ENCODE assay signal across 15 cellular contexts in the genomic region with DNA sequence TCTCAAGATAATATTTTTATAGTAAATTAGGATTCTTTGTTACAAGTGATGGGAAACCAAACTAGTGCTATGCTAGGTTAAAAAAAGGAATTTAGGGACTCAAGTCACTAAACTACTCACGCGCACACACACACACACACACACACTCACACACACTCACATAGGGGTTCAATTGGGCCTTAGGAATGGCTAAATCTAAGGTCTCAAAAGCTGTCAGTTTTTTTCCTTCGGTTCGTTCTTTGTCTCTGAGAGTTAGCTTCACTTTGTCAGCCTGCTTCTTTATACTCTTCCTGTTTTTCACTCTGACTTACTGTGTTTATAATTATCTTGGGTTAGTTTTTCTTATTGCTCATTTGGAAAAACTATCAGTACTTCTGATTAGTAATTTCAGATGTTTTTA.
DNase-seq lines count a peak whose midpoint lies in the region; ATAC-seq and TF ChIP-seq lines count a peak whose summit lies in the region.
"Had no signal": no experiment of that assay in that cellular context is flagged by ENCODE, and none has a peak within 500 bp of the region (broad histone marks: within the 10 kb centered on the region; RNA-seq: fewer than 3 reads in every experiment).

No MANE protein-coding gene starts in this region.

- peaks cover 2% of the 10 kb centered on the region for H3K4me1 Mint-ChIP-seq in T-helper 1 cell treated with Interleukin-12 subunit alpha and Interleukin-12 subunit beta and Interleukin-4 antibody, amounts not matched to agents 30 μg/mL and 1 μg/mL, for 36 hours (ENCODE audit: low read depth)
- H3K4me1 Mint-ChIP-seq in activated naive CD8-positive, alpha-beta T cell treated with anti-CD3 and anti-CD28 coated beads, Interleukin-2, amount 10 ng/mL, durations not matched to agents 7 days and 5 days = peaks cover 2% of the 10 kb centered on the region
- peaks cover 12% of the 10 kb centered on the region for H3K4me1 Mint-ChIP-seq in CD14-positive monocyte

- DNase-seq in T-helper 1 cell (no peak), left lung (no peak), suprapubic skin (ENCODE audit: low spot score in 2 of 2) (no peak), caudate nucleus (lab: John Stamatoyannopoulos, UW) (no peak), CD14-positive monocyte (ENCODE audit: low spot score) (no peak)
- DNase-seq in activated naive CD8-positive, alpha-beta T cell treated with anti-CD3 and anti-CD28 coated beads, Interleukin-2, amount 10 ng/mL, durations not matched to agents 7 days and 5 days = no peak
- DNase-seq: activated CD4-positive, alpha-beta T cell treated with anti-CD3 and anti-CD28 coated beads for 4 hours; kidney; NCI-H446; posterior cingulate gyrus; upper lobe of left lung had no signal

- POLR2A ChIA-PET in activated naive CD8-positive, alpha-beta T cell treated with anti-CD3 and anti-CD28 coated beads, Interleukin-2, amount 10 ng/mL, durations not matched to agents 7 days and 5 days (lab: Charles Lee) = no interaction called here

- peaks cover 0 to 3% of the 10 kb centered on the region in 2 donors for H3K9me3 ChIP-seq in left lung
- H3K9me3 ChIP-seq in suprapubic skin = no peaks in the 10 kb centered on the region
- H3K9me3 ChIP-seq: upper lobe of left lung had no signal

- ATAC-seq in activated naive CD8-positive, alpha-beta T cell treated with anti-CD3 and anti-CD28 coated beads, Interleukin-2, amount 10 ng/mL, durations not matched to agents 7 days and 5 days (ENCODE audit: low read depth) = no peak
- ATAC-seq in left lung (peak; percentile 38), GM19351 (IDR thresholded peaks at IDR 0.05; ENCODE audit: unreplicated experiment) (no peak)
- ATAC-seq: A549 had no signal

- peaks cover 5% of the 10 kb centered on the region for H3K36me3 Mint-ChIP-seq in T-helper 1 cell treated with Interleukin-12 subunit alpha and Interleukin-12 subunit beta and Interleukin-4 antibody, amounts not matched to agents 30 μg/mL and 1 μg/mL, for 36 hours (ENCODE audit: low read depth)
- H3K36me3 Mint-ChIP-seq in activated naive CD8-positive, alpha-beta T cell treated with anti-CD3 and anti-CD28 coated beads, Interleukin-2, amount 10 ng/mL, durations not matched to agents 7 days and 5 days = peaks cover 10% of the 10 kb centered on the region
- peaks cover 0 to 6% of the 10 kb centered on the region in 2 donors for H3K36me3 Mint-ChIP-seq in CD14-positive monocyte

- peak overlapping the region; percentile 32 for H3K27ac Mint-ChIP-seq in T-helper 1 cell treated with Interleukin-12 subunit alpha and Interleukin-12 subunit beta and Interleukin-4 antibody, amounts not matched to agents 30 μg/mL and 1 μg/mL, for 36 hours
- peak overlapping the region; percentile 4 for H3K27ac Mint-ChIP-seq in activated naive CD8-positive, alpha-beta T cell treated with anti-CD3 and anti-CD28 coated beads, Interleukin-2, amount 10 ng/mL, durations not matched to agents 7 days and 5 days
- H3K27ac Mint-ChIP-seq in CD14-positive monocyte = peak overlapping the region in 3 of 7 donors; percentile 73 to 89 (median 82)

- no peaks in the 10 kb centered on the region for H3K27me3 Mint-ChIP-seq in T-helper 1 cell treated with Interleukin-12 subunit alpha and Interleukin-12 subunit beta and Interleukin-4 antibody, amounts not matched to agents 30 μg/mL and 1 μg/mL, for 36 hours (ENCODE audit: low read depth)
- H3K27me3 Mint-ChIP-seq in activated naive CD8-positive, alpha-beta T cell treated with anti-CD3 and anti-CD28 coated beads, Interleukin-2, amount 10 ng/mL, durations not matched to agents 7 days and 5 days = no peaks in the 10 kb centered on the region
- peaks cover 0 to 2% (median 0%) of the 10 kb centered on the region in 3 donors for H3K27me3 Mint-ChIP-seq in CD14-positive monocyte (ENCODE audit: low read depth in 3 of 3)

- peak overlapping the region; percentile 52 for H3K4me3 Mint-ChIP-seq in T-helper 1 cell treated with Interleukin-12 subunit alpha and Interleukin-12 subunit beta and Interleukin-4 antibody, amounts not matched to agents 30 μg/mL and 1 μg/mL, for 36 hours
- peak overlapping the region; percentile 20 for H3K4me3 Mint-ChIP-seq in activated naive CD8-positive, alpha-beta T cell treated with anti-CD3 and anti-CD28 coated beads, Interleukin-2, amount 10 ng/mL, durations not matched to agents 7 days and 5 days
- H3K4me3 Mint-ChIP-seq in CD14-positive monocyte = peak overlapping the region in 1 of 2 donors; percentile 18

- peaks cover 0 to 5% of the 10 kb centered on the region in 2 donors for H3K4me1 ChIP-seq in left lung
- peaks cover 21% of the 10 kb centered on the region for H3K4me1 ChIP-seq in suprapubic skin

- H3K27ac ChIP-seq in left lung (peak overlapping the region in 1 of 2 donors; percentile 77), suprapubic skin (peak overlapping the region; percentile 68), caudate nucleus (ENCODE audit: low read depth, low read length) (no peak overlapping the region)
- H3K27ac ChIP-seq: A549, RWPE1 had no signal

- TF ChIP-seq POLR2A in suprapubic skin (IDR thresholded peaks at IDR 0.05) = no peak

- no peak overlapping the region for H3K4me3 ChIP-seq in left lung
- H3K4me3 ChIP-seq in suprapubic skin = no peak overlapping the region
- H3K4me3 ChIP-seq: A549, upper lobe of left lung had no signal

- intact Hi-C loops in left lung (cut with DNase I) (no loop called here), CD14-positive monocyte (cut with micrococcal nuclease) (no loop called here)

- peaks cover 8% of the 10 kb centered on the region for H3K9me3 Mint-ChIP-seq in T-helper 1 cell treated with Interleukin-12 subunit alpha and Interleukin-12 subunit beta and Interleukin-4 antibody, amounts not matched to agents 30 μg/mL and 1 μg/mL, for 36 hours
- peaks cover 5% of the 10 kb centered on the region for H3K9me3 Mint-ChIP-seq in activated naive CD8-positive, alpha-beta T cell treated with anti-CD3 and anti-CD28 coated beads, Interleukin-2, amount 10 ng/mL, durations not matched to agents 7 days and 5 days
- H3K9me3 Mint-ChIP-seq in CD14-positive monocyte = peaks cover 0 to 5% (median 3%) of the 10 kb centered on the region in 7 donors

- H3K36me3 ChIP-seq in left lung = no peaks in the 10 kb centered on the region
- H3K36me3 ChIP-seq in suprapubic skin = no peaks in the 10 kb centered on the region
- H3K36me3 ChIP-seq: upper lobe of left lung had no signal

- TF ChIP-seq CTCF in left lung (IDR thresholded peaks at IDR 0.05) (no peak), suprapubic skin (IDR thresholded peaks at IDR 0.05) (no peak), CD14-positive monocyte (IDR thresholded peaks at IDR 0.05) (no peak)

- WGBS in suprapubic skin = 21% methylated on average over 4 of the region's 4 CpGs

- no peak for TF ChIP-seq EP300 in suprapubic skin (IDR thresholded peaks at IDR 0.05)

- no peaks in the 10 kb centered on the region for H3K27me3 ChIP-seq in left lung
- H3K27me3 ChIP-seq in suprapubic skin = no peaks in the 10 kb centered on the region
- H3K27me3 ChIP-seq: upper lobe of left lung had no signal
